In the genomic region with DNA sequence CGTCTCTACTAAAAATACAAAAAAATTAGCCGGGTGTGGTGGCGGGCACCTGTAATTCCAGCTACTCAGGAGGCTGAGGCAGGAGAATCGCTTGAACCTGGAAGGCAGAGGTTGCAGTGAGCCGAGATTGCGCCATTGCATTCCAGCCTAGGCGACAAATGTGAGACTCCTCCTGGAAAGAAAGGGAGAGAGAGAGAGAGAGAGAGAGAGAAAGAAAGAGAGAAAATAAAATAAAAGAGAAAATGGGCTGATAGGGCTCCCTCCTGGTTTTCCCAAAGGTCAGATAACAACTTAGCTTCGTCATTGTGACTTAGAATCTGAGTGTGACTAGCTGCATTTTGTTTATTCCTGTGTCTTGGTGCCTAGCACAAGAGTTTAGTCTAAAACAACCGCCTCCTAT, we compare ENCODE assay signal across 8 cellular contexts. TPM values are rescaled to one million over a fixed set of nuclear protein-coding genes. Genes with fewer than 3 reads are reported as not detected.
DNase-seq lines count a peak whose midpoint lies in the region; ATAC-seq and TF ChIP-seq lines count a peak whose summit lies in the region.
"Not testable (repeated sequence)": the region's sequence is repeated elsewhere in the genome, so short reads cannot be mapped to it uniquely, and the experiment has no call there.

No MANE protein-coding gene starts in this region.

- TF ChIP-seq CTCF in Caco-2 (IDR thresholded peaks at IDR 0.05; ENCODE audit: insufficient read depth in 1 of 2, low read depth in 1 of 2, low read length in 1 of 2, severe bottlenecking in 1 of 2, unreplicated experiment in 1 of 2); nephron progenitor cell (IDR thresholded peaks at IDR 0.05): not testable (repeated sequence)

- intact Hi-C loops in Caco-2 (cut with micrococcal nuclease; ENCODE audit: unreplicated experiment) = loop anchor here (5.0 kb wide), 1 partner anchor 62 kb away; a partner anchor contains a TSS

- not testable (repeated sequence) for H3K36me3 Mint-ChIP-seq in Caco-2 (ENCODE audit: insufficient read depth, unreplicated experiment); T-cell; activated CD4-positive, alpha-beta T cell treated with anti-CD3 and anti-CD28 coated beads, Interleukin-2, amount 10 ng/mL, durations not matched to agents 7 days and 5 days (ENCODE audit: low read depth); activated T-cell treated with anti-CD3 and anti-CD28 coated beads, Interleukin-2, amount 50 U/mL, for 72 hours (ENCODE audit: insufficient read depth in 2 of 2); activated naive CD8-positive, alpha-beta T cell treated with anti-CD3 and anti-CD28 coated beads, Interleukin-2, amount 50 U/mL, for 24 hours (ENCODE audit: low read depth); immature natural killer cell; nephron progenitor cell (ENCODE audit: low read depth); stimulated activated naive B cell treated with anti-CD40 and anti-IgM and Interleukin-4, amounts not matched to agents 10 μg/mL and 1 μg/mL and 100 μg/mL, for 72 hours

- H3K27me3 ChIP-seq in Caco-2 (replicated peaks; ENCODE audit: control insufficient read depth, insufficient read depth, low read length) = not testable (repeated sequence)

- H3K27ac Mint-ChIP-seq in Caco-2 (ENCODE audit: unreplicated experiment) (peak overlapping the region; percentile 57), T-cell (peak overlapping the region in 1 of 2 donors; percentile 63), immature natural killer cell (peak overlapping the region in 1 of 6 donors; percentile 36)
- not testable (repeated sequence) for H3K27ac Mint-ChIP-seq in activated CD4-positive, alpha-beta T cell treated with anti-CD3 and anti-CD28 coated beads, Interleukin-2, amount 10 ng/mL, durations not matched to agents 7 days and 5 days; activated naive CD8-positive, alpha-beta T cell treated with anti-CD3 and anti-CD28 coated beads, Interleukin-2, amount 50 U/mL, for 24 hours; nephron progenitor cell; stimulated activated naive B cell treated with anti-CD40 and anti-IgM and Interleukin-4, amounts not matched to agents 10 μg/mL and 1 μg/mL and 100 μg/mL, for 72 hours
- peak overlapping the region; percentile 55 for H3K27ac Mint-ChIP-seq in activated T-cell treated with anti-CD3 and anti-CD28 coated beads, Interleukin-2, amount 50 U/mL, for 72 hours

- H3K4me3 Mint-ChIP-seq in Caco-2 (ENCODE audit: unreplicated experiment) = peak overlapping the region; percentile 67
- peak overlapping the region; percentile 31 to 82 (median 45) for H3K4me3 Mint-ChIP-seq in T-cell
- H3K4me3 Mint-ChIP-seq in activated CD4-positive, alpha-beta T cell treated with anti-CD3 and anti-CD28 coated beads, Interleukin-2, amount 10 ng/mL, durations not matched to agents 7 days and 5 days = peak overlapping the region; percentile 43
- peak overlapping the region in 1 of 2 donors; percentile 30 for H3K4me3 Mint-ChIP-seq in activated T-cell treated with anti-CD3 and anti-CD28 coated beads, Interleukin-2, amount 50 U/mL, for 72 hours
- peak overlapping the region; percentile 74 for H3K4me3 Mint-ChIP-seq in activated naive CD8-positive, alpha-beta T cell treated with anti-CD3 and anti-CD28 coated beads, Interleukin-2, amount 50 U/mL, for 24 hours
- H3K4me3 Mint-ChIP-seq in immature natural killer cell = peak overlapping the region; percentile 39 to 82 (median 70)
- peak overlapping the region; percentile 74 for H3K4me3 Mint-ChIP-seq in nephron progenitor cell
- H3K4me3 Mint-ChIP-seq in stimulated activated naive B cell treated with anti-CD40 and anti-IgM and Interleukin-4, amounts not matched to agents 10 μg/mL and 1 μg/mL and 100 μg/mL, for 72 hours = peak overlapping the region; percentile 44 to 65

- not testable (repeated sequence) for ATAC-seq in T-cell (replicated peaks in 1 of 4); activated T-cell treated with anti-CD3 and anti-CD28 coated beads, Interleukin-2, amount 50 U/mL, for 72 hours (replicated peaks in 1 of 2); activated naive CD8-positive, alpha-beta T cell treated with anti-CD3 and anti-CD28 coated beads, Interleukin-2, amount 50 U/mL, for 24 hours; stimulated activated naive B cell treated with anti-CD40 and anti-IgM and Interleukin-4, amounts not matched to agents 10 μg/mL and 1 μg/mL and 100 μg/mL, for 72 hours (replicated peaks)

- not testable (repeated sequence) for DNase-seq in Caco-2; T-cell; activated CD4-positive, alpha-beta T cell treated with anti-CD3 and anti-CD28 coated beads, Interleukin-2, amount 10 ng/mL, durations not matched to agents 7 days and 5 days; activated T-cell treated with anti-CD3 and anti-CD28 coated beads, Interleukin-2, amount 50 U/mL, for 72 hours; activated naive CD8-positive, alpha-beta T cell treated with anti-CD3 and anti-CD28 coated beads, Interleukin-2, amount 50 U/mL, for 24 hours; immature natural killer cell; nephron progenitor cell; stimulated activated naive B cell treated with anti-CD40 and anti-IgM and Interleukin-4, amounts not matched to agents 10 μg/mL and 1 μg/mL and 100 μg/mL, for 72 hours

- CTCF ChIA-PET in Caco-2 (lab: Charles Lee) = not testable (repeated sequence)
- CTCF ChIA-PET in T-cell (lab: Charles Lee) = interaction anchor here (0.6 to 2.9 kb wide), 3 partner anchors 17 to 43 kb away, joined by 4 to 19 read pairs (median 7); no protein-coding TSS in a partner anchor
- CTCF ChIA-PET in activated CD4-positive, alpha-beta T cell treated with anti-CD3 and anti-CD28 coated beads, Interleukin-2, amount 10 ng/mL, durations not matched to agents 7 days and 5 days (lab: Charles Lee) = interaction anchor here (0.8 to 1.7 kb wide), 3 partner anchors 15 to 18 kb away, joined by 3 to 5 read pairs (median 3); no protein-coding TSS in a partner anchor

- H3K4me1 Mint-ChIP-seq in Caco-2 (ENCODE audit: low read depth, unreplicated experiment) = not testable (repeated sequence)
- H3K4me1 Mint-ChIP-seq in T-cell = peaks cover 16 to 23% (median 22%) of the 10 kb centered on the region in 3 donors
- H3K4me1 Mint-ChIP-seq in activated CD4-positive, alpha-beta T cell treated with anti-CD3 and anti-CD28 coated beads, Interleukin-2, amount 10 ng/mL, durations not matched to agents 7 days and 5 days = peaks cover 16% of the 10 kb centered on the region
- H3K4me1 Mint-ChIP-seq in activated T-cell treated with anti-CD3 and anti-CD28 coated beads, Interleukin-2, amount 50 U/mL, for 72 hours (ENCODE audit: low read depth) = peaks cover 29% of the 10 kb centered on the region
- peaks cover 18% of the 10 kb centered on the region for H3K4me1 Mint-ChIP-seq in activated naive CD8-positive, alpha-beta T cell treated with anti-CD3 and anti-CD28 coated beads, Interleukin-2, amount 50 U/mL, for 24 hours
- H3K4me1 Mint-ChIP-seq in immature natural killer cell = peaks cover 16 to 18% of the 10 kb centered on the region in 2 donors
- H3K4me1 Mint-ChIP-seq in nephron progenitor cell = peaks cover 21% of the 10 kb centered on the region
- peaks cover 19 to 27% of the 10 kb centered on the region in 2 donors for H3K4me1 Mint-ChIP-seq in stimulated activated naive B cell treated with anti-CD40 and anti-IgM and Interleukin-4, amounts not matched to agents 10 μg/mL and 1 μg/mL and 100 μg/mL, for 72 hours

- H3K36me3 ChIP-seq in Caco-2 (ENCODE audit: control insufficient read depth, insufficient read depth, low read length) = not testable (repeated sequence)

- not testable (repeated sequence) for H3K4me1 ChIP-seq in Caco-2

- H3K9me3 ChIP-seq in Caco-2 = not testable (repeated sequence)

- H3K27me3 Mint-ChIP-seq in Caco-2 (ENCODE audit: insufficient read depth, unreplicated experiment); T-cell; activated CD4-positive, alpha-beta T cell treated with anti-CD3 and anti-CD28 coated beads, Interleukin-2, amount 10 ng/mL, durations not matched to agents 7 days and 5 days; activated T-cell treated with anti-CD3 and anti-CD28 coated beads, Interleukin-2, amount 50 U/mL, for 72 hours (ENCODE audit: low read depth); activated naive CD8-positive, alpha-beta T cell treated with anti-CD3 and anti-CD28 coated beads, Interleukin-2, amount 50 U/mL, for 24 hours; nephron progenitor cell (ENCODE audit: low read depth, poor library complexity); stimulated activated naive B cell treated with anti-CD40 and anti-IgM and Interleukin-4, amounts not matched to agents 10 μg/mL and 1 μg/mL and 100 μg/mL, for 72 hours: not testable (repeated sequence)
- peaks cover 6 to 12% (median 8%) of the 10 kb centered on the region in 3 donors for H3K27me3 Mint-ChIP-seq in immature natural killer cell (ENCODE audit: low read depth in 3 of 3)

- not testable (repeated sequence) for H3K4me3 ChIP-seq in Caco-2 (ENCODE audit: low read depth, low read length)

- POLR2A ChIA-PET in Caco-2 (lab: Charles Lee); T-cell (lab: Charles Lee); activated CD4-positive, alpha-beta T cell treated with anti-CD3 and anti-CD28 coated beads, Interleukin-2, amount 10 ng/mL, durations not matched to agents 7 days and 5 days (lab: Charles Lee): not testable (repeated sequence)

- BruUV-seq in Caco-2 (replicated peaks; lab: Mats Ljungman, UMichigan) = not testable (repeated sequence)

- H3K9me3 Mint-ChIP-seq in Caco-2 (ENCODE audit: unreplicated experiment); T-cell; activated CD4-positive, alpha-beta T cell treated with anti-CD3 and anti-CD28 coated beads, Interleukin-2, amount 10 ng/mL, durations not matched to agents 7 days and 5 days; activated T-cell treated with anti-CD3 and anti-CD28 coated beads, Interleukin-2, amount 50 U/mL, for 72 hours; activated naive CD8-positive, alpha-beta T cell treated with anti-CD3 and anti-CD28 coated beads, Interleukin-2, amount 50 U/mL, for 24 hours; immature natural killer cell; nephron progenitor cell; stimulated activated naive B cell treated with anti-CD40 and anti-IgM and Interleukin-4, amounts not matched to agents 10 μg/mL and 1 μg/mL and 100 μg/mL, for 72 hours: not testable (repeated sequence)

RNA-seq across cellular contexts. Expression of a gene that starts 2.1 kb away (rescaled TPM):
- total RNA-seq in Caco-2 (2022) = 43.3 and 45.7 TPM in 2 replicates
- total RNA-seq in T-cell = 10 to 100 TPM; 21.8 to 42.6 (median 31.4) TPM
- 10 to 100 TPM; 33.3 to 40.4 TPM for total RNA-seq in activated CD4-positive, alpha-beta T cell treated with anti-CD3 and anti-CD28 coated beads, Interleukin-2, amount 10 ng/mL, durations not matched to agents 7 days and 5 days
- total RNA-seq in activated T-cell treated with anti-CD3 and anti-CD28 coated beads, Interleukin-2, amount 50 U/mL, for 72 hours = 10 to 100 TPM; 33.4 TPM
- polyA plus RNA-seq in immature natural killer cell = 1 to 10 TPM; 6.1 to 8.5 (median 7.3) TPM

RNA-seq across cellular contexts. Expression of a gene that starts 20.2 kb away (rescaled TPM):
- total RNA-seq in Caco-2 (2022) (2,154 and 2,157 TPM in 2 replicates), T-cell (1,000 to 10,000 TPM; 2,379 to 2,775 (median 2,439) TPM)
- 1,000 to 10,000 TPM; 1,428 to 1,492 TPM for total RNA-seq in activated CD4-positive, alpha-beta T cell treated with anti-CD3 and anti-CD28 coated beads, Interleukin-2, amount 10 ng/mL, durations not matched to agents 7 days and 5 days
- 1,000 to 10,000 TPM; 3,876 to 4,058 TPM for total RNA-seq in activated T-cell treated with anti-CD3 and anti-CD28 coated beads, Interleukin-2, amount 50 U/mL, for 72 hours
- 100 to 1,000 TPM; 167 to 381 (median 325) TPM for polyA plus RNA-seq in immature natural killer cell

RNA-seq across cellular contexts. Expression of a gene that starts 34.5 kb away (rescaled TPM):
- 58.6 and 66.4 TPM in 2 replicates for total RNA-seq in Caco-2 (2022)
- 10 to 100 TPM; 30.3 to 51.2 (median 44.9) TPM for total RNA-seq in T-cell
- 10 to 100 TPM; 35.5 to 41.8 TPM for total RNA-seq in activated CD4-positive, alpha-beta T cell treated with anti-CD3 and anti-CD28 coated beads, Interleukin-2, amount 10 ng/mL, durations not matched to agents 7 days and 5 days
- total RNA-seq in activated T-cell treated with anti-CD3 and anti-CD28 coated beads, Interleukin-2, amount 50 U/mL, for 72 hours = 10 to 100 TPM; 33.8 to 45.9 TPM
- polyA plus RNA-seq in immature natural killer cell = 10 to 100 TPM; 28.3 to 45.3 (median 29.6) TPM
